Comparison of ENCODE assay signal across 15 cellular contexts in the genomic region with DNA sequence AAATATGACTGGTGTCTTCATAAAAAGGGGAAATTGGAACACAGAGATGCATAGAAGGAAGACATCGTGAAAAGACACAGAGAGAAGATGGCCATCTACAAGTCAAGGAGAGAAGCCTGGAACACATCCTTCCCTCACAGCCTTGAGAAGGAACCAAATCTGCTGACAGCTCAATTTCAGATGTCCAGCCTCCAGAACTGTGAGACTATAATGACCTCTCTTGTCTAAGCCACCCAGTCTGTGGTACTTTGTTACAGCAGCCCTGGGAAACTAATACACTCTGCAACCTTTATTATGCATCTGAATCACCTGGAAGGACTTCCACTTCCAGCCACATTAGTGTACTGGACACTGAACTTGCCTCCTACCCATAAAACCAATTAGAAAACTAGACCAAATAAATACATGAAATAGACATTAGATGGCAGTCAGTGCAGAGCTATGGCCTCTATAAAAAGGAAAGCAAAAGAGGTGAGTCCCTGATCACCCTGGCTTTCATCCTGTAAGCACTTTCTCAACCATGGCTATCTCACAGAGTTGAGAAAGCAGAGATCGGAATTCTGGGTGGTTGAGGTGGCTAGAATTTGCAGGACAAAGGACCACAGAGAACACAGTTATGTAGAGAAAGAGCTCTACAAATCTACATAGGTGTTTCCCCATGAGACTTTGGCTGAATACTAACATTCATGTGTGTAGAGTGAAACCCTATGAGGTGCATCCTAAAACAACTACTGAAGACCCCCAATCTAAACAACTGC. TPM values are rescaled to one million over a fixed set of nuclear protein-coding genes. Genes with fewer than 3 reads are reported as not detected.
DNase-seq lines count a peak whose midpoint lies in the region; ATAC-seq, FAIRE-seq and TF ChIP-seq lines count a peak whose summit lies in the region.
"Had no signal": no experiment of that assay in that cellular context is flagged by ENCODE, and none has a peak within 500 bp of the region (broad histone marks: within the 10 kb centered on the region; RNA-seq: fewer than 3 reads in every experiment).

No MANE protein-coding gene starts in this region.

- no peak for TF ChIP-seq EP300 in K562 (IDR thresholded peaks at IDR 0.05; ENCODE audit: low read length)
- TF ChIP-seq EP300 in stomach (IDR thresholded peaks at IDR 0.05), result no peak

- no peak overlapping the region for H3K9ac ChIP-seq in K562 (ENCODE audit: insufficient read depth in 1 of 2, low read depth in 2 of 2, low read length in 2 of 2)

- TF ChIP-seq POLR2A in K562 (conservative IDR thresholded peaks at IDR 0.05), result no peak
- TF ChIP-seq POLR2A in stomach (IDR thresholded peaks at IDR 0.05), result no peak

- no peaks in the 10 kb centered on the region for H3K27me3 Mint-ChIP-seq in activated naive CD4-positive, alpha-beta T cell treated with anti-CD3 and anti-CD28 coated beads, Interleukin-2, amount 10 ng/mL, durations not matched to agents 7 days and 5 days

- POLR2A ChIA-PET in K562 (lab: Yijun Ruan, JAX), result interaction anchor here (0.6 kb wide), 1 partner anchor 35 kb away, joined by 3 read pairs; no protein-coding TSS in a partner anchor

- H3K27me3 ChIP-seq in K562 (ENCODE audit: control insufficient read depth in 2 of 2, insufficient read depth in 2 of 2, low read length in 2 of 2), result no peaks in the 10 kb centered on the region
- no peaks in the 10 kb centered on the region for H3K27me3 ChIP-seq in stomach
- H3K27me3 ChIP-seq: Peyer's patch had no signal

- peaks cover 18% of the 10 kb centered on the region for H3K36me3 Mint-ChIP-seq in activated naive CD4-positive, alpha-beta T cell treated with anti-CD3 and anti-CD28 coated beads, Interleukin-2, amount 10 ng/mL, durations not matched to agents 7 days and 5 days

- intact Hi-C loops in K562 (cut with micrococcal nuclease), result no loop called here
- intact Hi-C loops in stomach (cut with DNase I; ENCODE audit: low total_unique reads), result no loop called here

- in situ Hi-C loops in K562 (cut with MboI), result loop anchor here (25.0 kb wide), 1 partner anchor 138 kb away; a partner anchor contains a TSS

- no peak for FAIRE-seq in K562 (lab: Jason Lieb, UNC)

- H3K4me3 ChIP-seq in K562, result no peak overlapping the region
- H3K4me3 ChIP-seq in stomach, result no peak overlapping the region
- H3K4me3 ChIP-seq: mucosa of descending colon, Peyer's patch had no signal

- no peak overlapping the region for H2AFZ ChIP-seq in K562 (ENCODE audit: low read depth, low read length)

- 0 out of 2 replicates have a peak, but pooled peaks cover 4% of the 10 kb centered on the region for H4K20me1 ChIP-seq in K562 (replicated peaks; ENCODE audit: control insufficient read depth, insufficient read depth, low read length)

- peak overlapping the region; percentile 58 for H3K27ac Mint-ChIP-seq in activated naive CD4-positive, alpha-beta T cell treated with anti-CD3 and anti-CD28 coated beads, Interleukin-2, amount 10 ng/mL, durations not matched to agents 7 days and 5 days
- H3K27ac Mint-ChIP-seq: H9 had no signal

- ATAC-seq in HG03521 (IDR thresholded peaks at IDR 0.05; ENCODE audit: unreplicated experiment) (peak; percentile 61), K562 (no peak; the same call in 2 of the 3 replicates), HG03439 (IDR thresholded peaks at IDR 0.05; ENCODE audit: unreplicated experiment) (no peak)
- ATAC-seq: mucosa of descending colon had no signal

- H3K9me3 Mint-ChIP-seq in activated naive CD4-positive, alpha-beta T cell treated with anti-CD3 and anti-CD28 coated beads, Interleukin-2, amount 10 ng/mL, durations not matched to agents 7 days and 5 days, result peaks cover 6% of the 10 kb centered on the region

- no peak; a peak in 1 of 4 replicates for TF ChIP-seq RAD21 in K562 (CRISPR knock-in tag; conservative IDR thresholded peaks at IDR 0.05 in 1 of 2, IDR thresholded peaks at IDR 0.05 in 1 of 2)

- H3K79me2 ChIP-seq in K562 (ENCODE audit: control insufficient read depth, insufficient read depth, low read length), result peaks cover 84% of the 10 kb centered on the region

- no peak overlapping the region for H3K27ac ChIP-seq in K562 (ENCODE audit: extremely low read depth, low read depth, low read length)
- H3K27ac ChIP-seq in stomach, result peak overlapping the region in 3 of 5 donors; percentile 11 to 51 (median 17)
- H3K27ac ChIP-seq in substantia nigra (ENCODE audit: low read depth, low read length, poor library complexity, severe bottlenecking), result no peak overlapping the region

- no peak overlapping the region for H3K4me3 Mint-ChIP-seq in activated naive CD4-positive, alpha-beta T cell treated with anti-CD3 and anti-CD28 coated beads, Interleukin-2, amount 10 ng/mL, durations not matched to agents 7 days and 5 days
- H3K4me3 Mint-ChIP-seq: H9 had no signal

- 83% methylated on average over 2 of the region's 2 CpGs for WGBS in K562 (ENCODE audit: insufficient coverage, low coverage, missing lambda C conversion rate)
- WGBS in stomach, 5 donors, result 67 to 80% (median 76%) methylated on average over 2 of the region's 2 CpGs

- H3K4me2 ChIP-seq in K562 (ENCODE audit: insufficient read depth, low read length), result no peak overlapping the region

- no peaks in the 10 kb centered on the region for H3K9me1 ChIP-seq in K562 (ENCODE audit: control insufficient read depth, insufficient read depth, low read length)

- no peaks in the 10 kb centered on the region for H3K9me3 ChIP-seq in K562 (replicated peaks; ENCODE audit: control insufficient read depth, insufficient read depth, low read depth, low read length)
- peaks cover 0 to 7% (median 2%) of the 10 kb centered on the region in 4 donors for H3K9me3 ChIP-seq in stomach
- H3K9me3 ChIP-seq: mucosa of descending colon, Peyer's patch had no signal

- H3K36me3 ChIP-seq in K562 (ENCODE audit: control insufficient read depth, insufficient read depth, low read length) (peaks cover 14% of the 10 kb centered on the region; the same call in 2 of the 3 replicates), stomach (no peaks in the 10 kb centered on the region)
- H3K36me3 ChIP-seq: Peyer's patch had no signal

- TF ChIP-seq CTCF in K562 (IDR thresholded peaks at IDR 0.05 in 2 of 3, conservative IDR thresholded peaks at IDR 0.05 in 1 of 3; ENCODE audit: insufficient read depth in 2 of 3, low read depth in 1 of 3, low read length in 3 of 3), result no peak
- TF ChIP-seq CTCF in stomach (IDR thresholded peaks at IDR 0.05), result no peak

- no TSS peak for BruUV-seq in K562 (replicated peaks; lab: Mats Ljungman, UMichigan)

- peaks cover 4 to 10% of the 10 kb centered on the region in 2 experiments for H3K4me1 ChIP-seq in K562 (replicated peaks in 1 of 2; ENCODE audit: control insufficient read depth in 2 of 2, insufficient read depth in 2 of 2, low read length in 2 of 2)
- peaks cover 12 to 33% (median 24%) of the 10 kb centered on the region in 4 donors for H3K4me1 ChIP-seq in stomach

- peaks cover 57% of the 10 kb centered on the region for H3K4me1 Mint-ChIP-seq in activated naive CD4-positive, alpha-beta T cell treated with anti-CD3 and anti-CD28 coated beads, Interleukin-2, amount 10 ng/mL, durations not matched to agents 7 days and 5 days
- H3K4me1 Mint-ChIP-seq: H9 had no signal

- CTCF ChIA-PET in activated naive CD4-positive, alpha-beta T cell treated with anti-CD3 and anti-CD28 coated beads, Interleukin-2, amount 10 ng/mL, durations not matched to agents 7 days and 5 days (lab: Charles Lee), result interaction anchor here (0.9 to 2.9 kb wide), 5 partner anchors 9 to 38 kb away, joined by 4 to 36 read pairs (median 5); a partner anchor contains a TSS
- CTCF ChIA-PET in K562 (lab: Yijun Ruan, JAX; ENCODE audit: low intra/inter-chr PET ratio), result no interaction called here

- DNase-seq in activated naive CD4-positive, alpha-beta T cell treated with anti-CD3 and anti-CD28 coated beads, Interleukin-2, amount 10 ng/mL, durations not matched to agents 7 days and 5 days, result no peak
- DNase-seq in activated naive CD4-positive, alpha-beta T cell treated with Interleukin-2 at 50 U/mL for 16 hours, result no peak
- DNase-seq in K562 (ENCODE audit: extremely low read depth in 1 of 4, low spot score in 3 of 4) (no peak), stomach (no peak), mesenteric fat pad (ENCODE audit: low spot score) (no peak), substantia nigra (lab: John Stamatoyannopoulos, UW) (no peak)
- DNase-seq: activated CD8-positive, alpha-beta memory T cell treated with anti-CD3 and anti-CD28 coated beads, Interleukin-2, amount 50 U/mL, for 4 hours; H9; KG1; mucosa of descending colon; NCI-H2171 treated with DMSO at 0.1 percent for 48 hours; Peyer's patch; T-helper 9 cell had no signal

RNA-seq across cellular contexts. Expression of a gene that starts 25.7 kb away (rescaled TPM):
- total RNA-seq in K562 (2011; cell fraction: chromatin; rRNA removed; ENCODE audit: low replicate concordance), result 51.8 and 65.2 TPM in 2 replicates
- total RNA-seq in K562 (2011; cell fraction: nucleolus; rRNA removed), result 18.2 and 24.6 TPM in 2 replicates
- 34.5 and 48.9 TPM in 2 replicates for total RNA-seq in K562 (2011; cell fraction: nucleoplasm; rRNA removed)
- 19.8 and 20.7 TPM in 2 replicates for total RNA-seq in K562 (2014; rRNA removed)
- 22.7 and 24.8 TPM in 2 replicates for total RNA-seq in K562 (2014; rRNA removed; fragmentation: Illumina TruSeq; extraction: Trizol)
- 16.1 TPM in 2 replicates for total RNA-seq in K562 (2015; rRNA removed; fragmentation: Illumina TruSeq; extraction: Trizol)
- 23.3 and 25.6 TPM in 2 replicates for total RNA-seq in K562 (2021)
- 21.4 and 30.7 TPM in 2 replicates for polyA plus RNA-seq in K562 (2011; rRNA removed)
- 16.3 and 21.7 TPM in 2 replicates for polyA plus RNA-seq in K562 (2011; cell fraction: cytosol; rRNA removed)
- 86.0 and 94.1 TPM in 2 replicates for polyA plus RNA-seq in K562 (2011; cell fraction: nucleus; rRNA removed)
- polyA plus RNA-seq in K562 (2012), result 13.4 and 13.5 TPM in 2 replicates
- 26.2 and 31.4 TPM in 2 replicates for polyA plus RNA-seq in K562 (2014; fragmentation: Illumina TruSeq; extraction: Trizol)
- 10 to 100 TPM; 19.3 to 20.1 TPM for polyA plus RNA-seq in K562 (2014; fragmentation: Nextera tagmentation; extraction: Ambion mirVana)
- polyA plus RNA-seq in K562 (2014; rRNA removed), result 18.3 and 20.2 TPM in 2 replicates
- 28.3 and 33.3 TPM in 2 replicates for polyA minus RNA-seq in K562 (2011; rRNA and poly(A)+ RNA removed)
- polyA minus RNA-seq in K562 (2011; cell fraction: cytosol; rRNA and poly(A)+ RNA removed), result 22.1 and 22.8 TPM in 2 replicates
- polyA minus RNA-seq in K562 (2011; cell fraction: nucleus; rRNA and poly(A)+ RNA removed), result 20.6 and 33.1 TPM in 2 replicates
- 10 to 100 TPM in 1 of 5 donors, 1 to 10 TPM in 2, under 1 TPM in 1, not detected in 1; 0.58 to 11.0 (median 5.2) TPM for total RNA-seq in stomach
- 1 to 10 TPM in 1 of 3 donors, under 1 TPM in 2; 0.93 to 1.7 (median 0.95) TPM for polyA plus RNA-seq in stomach
- total RNA-seq in mesenteric fat pad, result 13.7 TPM

RNA-seq across cellular contexts. Expression of a gene that starts 37.5 kb away (rescaled TPM):
- 654 and 916 TPM in 2 replicates for total RNA-seq in K562 (2011; cell fraction: chromatin; rRNA removed; ENCODE audit: low replicate concordance)
- total RNA-seq in K562 (2011; cell fraction: nucleolus; rRNA removed), result 268 and 327 TPM in 2 replicates
- 529 and 542 TPM in 2 replicates for total RNA-seq in K562 (2011; cell fraction: nucleoplasm; rRNA removed)
- total RNA-seq in K562 (2014; rRNA removed) (160 and 212 TPM in 2 replicates), K562 (2014; rRNA removed; fragmentation: Illumina TruSeq; extraction: Trizol) (208 and 229 TPM in 2 replicates), K562 (2015; rRNA removed; fragmentation: Illumina TruSeq; extraction: Trizol) (239 and 241 TPM in 2 replicates), K562 (2021) (191 and 205 TPM in 2 replicates), stomach (100 to 1,000 TPM in 1 of 5 donors, 10 to 100 TPM in 3, 1 to 10 TPM in 1; 5.8 to 113 (median 37.6) TPM), mesenteric fat pad (46.8 TPM)
- polyA plus RNA-seq in K562 (2011; rRNA removed) (210 and 219 TPM in 2 replicates), K562 (2014; fragmentation: Illumina TruSeq; extraction: Trizol) (250 and 260 TPM in 2 replicates), K562 (2014; fragmentation: Nextera tagmentation; extraction: Ambion mirVana) (100 to 1,000 TPM; 209 to 313 TPM), K562 (2014; rRNA removed) (217 and 230 TPM in 2 replicates), stomach (10 to 100 TPM; 20.5 to 25.5 (median 24.0) TPM)
- 115 and 148 TPM in 2 replicates for polyA plus RNA-seq in K562 (2011; cell fraction: cytosol; rRNA removed)
- polyA plus RNA-seq in K562 (2011; cell fraction: nucleus; rRNA removed), result 348 and 507 TPM in 2 replicates
- polyA plus RNA-seq in K562 (2012), result 129 and 208 TPM in 2 replicates
- polyA minus RNA-seq in K562 (2011; rRNA and poly(A)+ RNA removed), result 341 and 365 TPM in 2 replicates
- 89.2 and 121 TPM in 2 replicates for polyA minus RNA-seq in K562 (2011; cell fraction: cytosol; rRNA and poly(A)+ RNA removed)
- 172 and 307 TPM in 2 replicates for polyA minus RNA-seq in K562 (2011; cell fraction: nucleus; rRNA and poly(A)+ RNA removed)

Comparison
In these comparisons a context has a peak if more than half of its experiments do, and no peak if none do; other contexts are left out.
1. H3K27ac ChIP-seq: peak in stomach (3 of 5); none in K562 (single experiment) and substantia nigra (single experiment).